Comparison of ENCODE assay signal across 13 cellular contexts in genomic region chr12:52063986-52064649, GRCh38. TPM values are rescaled to one million over a fixed set of nuclear protein-coding genes. Genes with fewer than 3 reads are reported as not detected.
DNase-seq lines count a peak whose midpoint lies in the region; ATAC-seq and TF ChIP-seq lines count a peak whose summit lies in the region.
"Had no signal": no experiment of that assay in that cellular context is flagged by ENCODE, and none has a peak within 500 bp of the region (broad histone marks: within the 10 kb centered on the region; RNA-seq: fewer than 3 reads in every experiment).

No MANE protein-coding gene starts in this region.

- TF ChIP-seq RAD21 in HCT116 (IDR thresholded peaks at IDR 0.05; ENCODE audit: low read depth) = no peak

- RAD21 ChIA-PET in HCT116 (lab: Charles Lee; ENCODE audit: low non-redundant PET in 1 of 2, low total read pairs in 2 of 2, uncharacterized antibody in 2 of 2, unreplicated experiment in 2 of 2) = no interaction called here

- H3K27ac ChIP-seq in HCT116 (ENCODE audit: low read depth, low read length) (no peak overlapping the region), brain microvascular endothelial cell (peak overlapping the region; percentile 87), heart left ventricle (peak overlapping the region in 11 of 12 donors; percentile 18 to 88 (median 73)), smooth muscle cell (ENCODE audit: low read depth) (peak overlapping the region; percentile 6)

- H2AFZ ChIP-seq in HCT116 (ENCODE audit: low read depth, low read length, poor library complexity, severe bottlenecking) = no peak overlapping the region
- no peak overlapping the region for H2AFZ ChIP-seq in smooth muscle cell (ENCODE audit: low read depth)

- no peak for DNase-seq in HCT116 (ENCODE audit: low read depth, low spot score)
- DNase-seq in brain microvascular endothelial cell = peak; percentile 92
- peak; percentile 78 to 89 (median 85) for DNase-seq in heart left ventricle
- no peak for DNase-seq in smooth muscle cell (lab: John Stamatoyannopoulos, UW; ENCODE audit: unreplicated experiment)
- no peak for DNase-seq in HT-29 (ENCODE audit: low spot score)
- no peak for DNase-seq in occipital lobe (lab: John Stamatoyannopoulos, UW)
- DNase-seq in AML-193 (lab: John Stamatoyannopoulos, UW) = no peak
- DNase-seq: activated CD4-positive, alpha-beta memory T cell treated with anti-CD3 and anti-CD28 coated beads, Interleukin-2, amount 10 ng/mL, durations not matched to agents 7 days and 5 days; H7; NCI-H187 treated with DMSO at 0.1 percent for 48 hours had no signal

- H3K4me1 ChIP-seq in HCT116 (ENCODE audit: control insufficient read depth in 1 of 2, insufficient read depth in 2 of 2, low read length in 2 of 2) (peaks cover 0 to 24% of the 10 kb centered on the region in 2 experiments; a peak in 2 of 4 replicates), heart left ventricle (peaks cover 0 to 31% (median 20%) of the 10 kb centered on the region in 12 donors), smooth muscle cell (ENCODE audit: low read depth) (peaks cover 6% of the 10 kb centered on the region)

- H3K79me2 ChIP-seq in HCT116 (ENCODE audit: insufficient read depth, low read length) = no peaks in the 10 kb centered on the region
- H3K79me2 ChIP-seq in smooth muscle cell (ENCODE audit: low read depth) = no peaks in the 10 kb centered on the region

- H3K36me3 ChIP-seq in HCT116 (ENCODE audit: control insufficient read depth in 1 of 2, insufficient read depth in 2 of 2, low read length in 2 of 2) (no peaks in the 10 kb centered on the region), brain microvascular endothelial cell (replicated peaks) (no peaks in the 10 kb centered on the region), heart left ventricle (peaks cover 0 to 11% (median 6%) of the 10 kb centered on the region in 9 donors), smooth muscle cell (ENCODE audit: low read depth) (no peaks in the 10 kb centered on the region)

- intact Hi-C loops in HCT116 (cut with micrococcal nuclease) = no loop called here
- intact Hi-C loops in heart left ventricle (cut with DNase I) = no loop called here

- ATAC-seq in HCT116 = peak; percentile 33; the same call in 1 of the 2 replicates
- ATAC-seq in heart left ventricle = peak; percentile 11 to 53 (median 48)
- no peak for ATAC-seq in HG03196 (IDR thresholded peaks at IDR 0.05; ENCODE audit: unreplicated experiment)

- H3K9me3 ChIP-seq in HCT116 (ENCODE audit: control insufficient read depth in 1 of 2, insufficient read depth in 1 of 2, low read depth in 1 of 2, low read length in 2 of 2) (no peaks in the 10 kb centered on the region), heart left ventricle (no peaks in the 10 kb centered on the region), smooth muscle cell (replicated peaks; ENCODE audit: low read depth) (no peaks in the 10 kb centered on the region)

- H3K4me3 ChIP-seq in HCT116 (replicated peaks in 1 of 2; ENCODE audit: low read depth in 1 of 2, low read length in 2 of 2) (no peak overlapping the region), brain microvascular endothelial cell (ENCODE audit: low read depth, low read length) (no peak overlapping the region), heart left ventricle (no peak overlapping the region), smooth muscle cell (no peak overlapping the region)

- peak overlapping the region; percentile 44 for H3K4me2 ChIP-seq in HCT116 (ENCODE audit: low read length)
- no peak overlapping the region for H3K4me2 ChIP-seq in smooth muscle cell

- H3K27me3 ChIP-seq in HCT116 (ENCODE audit: insufficient read depth, low read length) (no peaks in the 10 kb centered on the region), brain microvascular endothelial cell (replicated peaks) (no peaks in the 10 kb centered on the region), heart left ventricle (no peaks in the 10 kb centered on the region), smooth muscle cell (ENCODE audit: low read depth) (peaks cover 3% of the 10 kb centered on the region)

- WGBS in heart left ventricle, 4 donors = 48 to 67% (median 66%) methylated on average over 10 to 12 of the region's 12 CpGs
- 75% methylated on average over 12 of the region's 12 CpGs for WGBS in smooth muscle cell (ENCODE audit: low lambda C conversion rate)

- TF ChIP-seq CTCF in HCT116 (IDR thresholded peaks at IDR 0.05 in 2 of 3, conservative IDR thresholded peaks at IDR 0.05 in 1 of 3; ENCODE audit: borderline replicate concordance in 1 of 3, insufficient read depth in 1 of 3, low read depth in 2 of 3, low read length in 2 of 3) = no peak
- TF ChIP-seq CTCF in brain microvascular endothelial cell (IDR thresholded peaks at IDR 0.05; ENCODE audit: low read depth, low read length, missing control alignments) = no peak
- no peak for TF ChIP-seq CTCF in heart left ventricle (IDR thresholded peaks at IDR 0.05)
- TF ChIP-seq CTCF in smooth muscle cell (IDR thresholded peaks at IDR 0.05; ENCODE audit: borderline replicate concordance, insufficient read depth, poor library complexity, severe bottlenecking) = no peak

- H4K20me1 ChIP-seq in HCT116 (ENCODE audit: insufficient read depth) (no peaks in the 10 kb centered on the region), smooth muscle cell (ENCODE audit: low read depth) (peaks cover 2% of the 10 kb centered on the region)

- no peaks in the 10 kb centered on the region for H3K9me2 ChIP-seq in HCT116 (ENCODE audit: insufficient read depth)

- H3F3A ChIP-seq in smooth muscle cell (ENCODE audit: low read depth) = no peaks in the 10 kb centered on the region

- TF ChIP-seq POLR2A in HCT116 (IDR thresholded peaks at IDR 0.05; ENCODE audit: borderline replicate concordance, extremely low read depth, insufficient read depth, insufficient read length) = no peak
- TF ChIP-seq POLR2A in heart left ventricle (IDR thresholded peaks at IDR 0.05) = no peak

- H3K9ac ChIP-seq in HCT116 (ENCODE audit: low read length) (0 out of 2 replicates have a peak overlapping the region, but pooled peaks have one; percentile 20), smooth muscle cell (ENCODE audit: low read depth) (no peak overlapping the region)

- CTCF ChIA-PET in HCT116 (lab: Charles Lee) = interaction anchor here (5.7 kb wide), 1 partner anchor 39 kb away, joined by 27 read pairs; no protein-coding TSS in a partner anchor

- BruUV-seq in HCT116 (replicated peaks; lab: Mats Ljungman, UMichigan) = no TSS peak

- in situ Hi-C loops in brain microvascular endothelial cell (cut with HindIII; ENCODE audit: low pct_ligation_motif_present, low sequenced_read_pairs) = no loop called here

- POLR2A ChIA-PET in HCT116 (lab: Charles Lee) = interaction anchor here (1.4 kb wide), 1 partner anchor 13 kb away, joined by 7 read pairs; the partner anchor contains the start of gene NR4A1

TF ChIP-seq in HCT116, 20 proteins besides CTCF, POLR2A, EP300 and RAD21:
- TF ChIP-seq YY1 (IDR thresholded peaks at IDR 0.05; ENCODE audit: extremely low read depth, insufficient replicate concordance, low read depth, low read length) (no peak), CEBPB (IDR thresholded peaks at IDR 0.05; ENCODE audit: low read depth) (no peak), ATF3 (IDR thresholded peaks at IDR 0.05) (no peak)
TF ChIP-seq in HCT116: peak in this region for 0.

RNA-seq across cellular contexts. Expression of gene ATG101, which starts 5.7 kb away (rescaled TPM):
- total RNA-seq in HCT116 (2021; ENCODE audit: unreplicated experiment) = 49.2 TPM
- 69.2 and 101 TPM in 2 replicates for polyA plus RNA-seq in HCT116 (2012)
- 10 to 100 TPM; 18.9 to 46.7 (median 24.1) TPM for total RNA-seq in heart left ventricle
- 100 to 1,000 TPM in 1 of 2 donors, 10 to 100 TPM in 1; 22.1 to 108 TPM for polyA plus RNA-seq in heart left ventricle
- 62.6 and 73.4 TPM in 2 replicates for total RNA-seq in smooth muscle cell
- 114 and 120 TPM in 2 replicates for polyA plus RNA-seq in smooth muscle cell
- total RNA-seq in HT-29 (2014; rRNA removed; shearing (Covaris generic)) = 105 and 114 TPM in 2 replicates
- 19.5 TPM for total RNA-seq in occipital lobe

RNA-seq across cellular contexts. Expression of gene NR4A1, which starts 12.9 kb away (rescaled TPM):
- total RNA-seq in HCT116 (2021; ENCODE audit: unreplicated experiment) (35.3 TPM), heart left ventricle (100 to 1,000 TPM in 2 of 9 donors, 10 to 100 TPM in 7; 22.0 to 140 (median 42.0) TPM), smooth muscle cell (178 and 182 TPM in 2 replicates), occipital lobe (5.8 TPM)
- polyA plus RNA-seq in HCT116 (2012) = 117 and 343 TPM in 2 replicates
- polyA plus RNA-seq in heart left ventricle (10 to 100 TPM; 59.5 to 66.3 TPM), smooth muscle cell (510 and 634 TPM in 2 replicates)
- 49.6 and 61.2 TPM in 2 replicates for total RNA-seq in HT-29 (2014; rRNA removed; shearing (Covaris generic))

RNA-seq across cellular contexts. Expression of gene SMIM41, which starts 15.4 kb away (rescaled TPM):
- total RNA-seq in HCT116 (2021; ENCODE audit: unreplicated experiment) (not detected), heart left ventricle (under 1 TPM in 3 of 9 donors, not detected in 6; 0.29 to 0.52 (median 0.32) TPM), smooth muscle cell (not detected in 2 replicates), occipital lobe (not detected)
- polyA plus RNA-seq in HCT116 (2012) = not detected in 2 replicates
- polyA plus RNA-seq in heart left ventricle (under 1 TPM; 0.08 to 0.65 TPM), smooth muscle cell (not detected in 2 replicates)
- not detected in 2 replicates for total RNA-seq in HT-29 (2014; rRNA removed; shearing (Covaris generic))
- total RNA-seq: activated CD4-positive, alpha-beta memory T cell treated with anti-CD3 and anti-CD28 coated beads, Interleukin-2, amount 10 ng/mL, durations not matched to agents 7 days and 5 days; H7; progenitor cell of endocrine pancreas; SK-MEL-5 had no signal

RNA-seq across cellular contexts. Expression of gene TAMALIN, which starts 57.4 kb away (rescaled TPM):
- total RNA-seq in HCT116 (2021; ENCODE audit: unreplicated experiment) (1.1 TPM), heart left ventricle (10 to 100 TPM; 12.9 to 38.0 (median 17.6) TPM), smooth muscle cell (4.1 and 12.2 TPM in 2 replicates), occipital lobe (1.6 TPM)
- polyA plus RNA-seq in HCT116 (2012) = 0.33 and 0.36 TPM in 2 replicates
- polyA plus RNA-seq in heart left ventricle (10 to 100 TPM; 17.8 to 26.5 TPM), smooth muscle cell (32.4 and 36.8 TPM in 2 replicates)
- total RNA-seq in HT-29 (2014; rRNA removed; shearing (Covaris generic)) = 0.05 TPM in 1 of 2 replicates, not detected in the other

Comparison
In these comparisons a context has a peak if more than half of its experiments do, and no peak if none do; other contexts are left out.
1. DNase-seq: peak in brain microvascular endothelial cell (single experiment) and heart left ventricle (5 of 5); none in HCT116 (single experiment), smooth muscle cell (single experiment), HT-29 (single experiment), occipital lobe (single experiment) and AML-193 (0 of 2).